8 cellular contexts compared by ENCODE assay signal in genomic region chrX:40468033-40468979, GRCh38.
DNase-seq lines count a peak whose midpoint lies in the region; ATAC-seq and TF ChIP-seq lines count a peak whose summit lies in the region.

No MANE protein-coding gene starts in this region.

- no peaks in the 10 kb centered on the region for H3K36me3 ChIP-seq in right lobe of liver
- H3K36me3 ChIP-seq in stomach, result no peaks in the 10 kb centered on the region

- peak overlapping the region; percentile 22 for H3K27ac ChIP-seq in cingulate gyrus (ENCODE audit: low read depth, low read length)
- no peak overlapping the region for H3K27ac ChIP-seq in right lobe of liver
- H3K27ac ChIP-seq in stomach, result peak overlapping the region in 1 of 5 donors; percentile 53

- no peak for TF ChIP-seq EP300 in stomach (IDR thresholded peaks at IDR 0.05)

- peak; percentile 19 to 33 (median 27) for TF ChIP-seq CTCF in right lobe of liver (IDR thresholded peaks at IDR 0.05)
- peak in 2 of 7 experiments; percentile 21 to 36 for TF ChIP-seq CTCF in stomach (IDR thresholded peaks at IDR 0.05)

- 26% methylated on average over 6 of the region's 7 CpGs for WGBS in right lobe of liver (ENCODE audit: insufficient coverage, low coverage, low lambda C conversion rate, missing lambda C conversion rate)
- 23 to 52% (median 35%) methylated on average over 7 of the region's 7 CpGs for WGBS in stomach, 5 donors

- TF ChIP-seq POLR2A in right lobe of liver (IDR thresholded peaks at IDR 0.05) (no peak), stomach (IDR thresholded peaks at IDR 0.05) (no peak)

- DNase-seq in ELF-1 (ENCODE audit: low read depth, low spot score), result peak; percentile 89
- peak; percentile 69 for DNase-seq in H4 (ENCODE audit: low spot score)
- peak; percentile 67 for DNase-seq in NCI-H1417 treated with DMSO at 0.1 percent for 48 hours (lab: John Stamatoyannopoulos, UW)
- DNase-seq in SW 1271 (lab: John Stamatoyannopoulos, UW), result peak; percentile 0 to 12
- peak in 1 of 3 donors; percentile 42 for DNase-seq in right lobe of liver
- DNase-seq in stomach, result peak; percentile 58

- H3K4me1 ChIP-seq in right lobe of liver, result peaks cover 0 to 3% (median 0%) of the 10 kb centered on the region in 4 donors
- peaks cover 6 to 23% (median 8%) of the 10 kb centered on the region in 4 donors for H3K4me1 ChIP-seq in stomach

- H3K9me3 ChIP-seq in right lobe of liver (no peaks in the 10 kb centered on the region), stomach (peaks cover 0 to 3% (median 0%) of the 10 kb centered on the region in 4 donors)

- ATAC-seq in right lobe of liver (peak; percentile 74 to 93 (median 83)), GM19395 (IDR thresholded peaks at IDR 0.05; ENCODE audit: unreplicated experiment) (no peak)

- H3K27me3 ChIP-seq in right lobe of liver (no peaks in the 10 kb centered on the region), stomach (peaks cover 0 to 4% (median 0%) of the 10 kb centered on the region in 3 donors)

- H3K4me3 ChIP-seq in right lobe of liver, result no peak overlapping the region
- H3K4me3 ChIP-seq in stomach, result no peak overlapping the region

- intact Hi-C loops in right lobe of liver (cut with DNase I) (no loop called here), stomach (cut with DNase I; ENCODE audit: low total_unique reads) (no loop called here)
